15 cellular contexts compared by ENCODE assay signal in the genomic region with DNA sequence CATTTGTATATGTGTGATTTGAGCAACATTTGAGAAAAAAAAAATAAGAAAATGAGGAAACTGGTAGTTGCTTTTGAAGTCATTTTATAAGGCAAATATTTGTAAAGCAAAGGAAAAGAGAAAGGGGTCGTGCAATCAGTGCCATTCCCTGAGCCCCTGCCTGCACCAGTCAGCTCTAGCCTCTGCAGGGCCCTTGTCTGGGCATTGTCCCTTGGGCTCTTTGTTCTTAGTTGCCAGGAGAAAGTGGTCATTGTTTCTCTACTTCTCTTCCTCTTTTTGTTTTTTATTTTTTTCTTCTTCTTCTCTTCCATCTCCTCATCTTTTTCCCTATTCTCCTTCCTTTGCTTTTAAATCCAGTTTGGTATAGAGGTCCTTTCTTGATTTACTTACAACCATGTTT.
"Had no signal": no experiment of that assay in that cellular context is flagged by ENCODE, and none has a peak within 500 bp of the region (broad histone marks: within the 10 kb centered on the region; RNA-seq: fewer than 3 reads in every experiment).

No MANE protein-coding gene starts in this region.

- H3K27ac Mint-ChIP-seq: memory B cell; mesothelial cell of epicardium; natural killer cell treated with Interleukin-12 subunit alpha and Interleukin-12 subunit beta and Interleukin-15 and Interleukin-18, amount 100 ng/mL, for 72 hours; type B pancreatic cell had no signal

- H3K27me3 Mint-ChIP-seq: memory B cell, type B pancreatic cell had no signal

- DNase-seq: dorsolateral prefrontal cortex; effector CD8-positive, alpha-beta T cell; heart right ventricle; kidney glomerular epithelial cell; sigmoid colon; stimulated activated CD4-positive, alpha-beta T cell treated with anti-CD3 and anti-CD28 coated beads, Interleukin-2, amount 100 ng/mL, for 24 hours; stimulated activated CD4-positive, alpha-beta T cell treated with anti-CD3 and anti-CD28 coated beads, Interleukin-4, amount 100 ng/mL, for 4 hours; stimulated activated naive CD4-positive, alpha-beta T cell; stomach; thyroid gland had no signal

- H3K4me1 Mint-ChIP-seq: mesothelial cell of epicardium had no signal

- H3K4me3 Mint-ChIP-seq: memory B cell; mesothelial cell of epicardium; natural killer cell treated with Interleukin-12 subunit alpha and Interleukin-12 subunit beta and Interleukin-15 and Interleukin-18, amount 100 ng/mL, for 72 hours; type B pancreatic cell had no signal

- ATAC-seq: esophagus mucosa; heart right ventricle; natural killer cell treated with Interleukin-12 subunit alpha and Interleukin-12 subunit beta and Interleukin-15 and Interleukin-18, amount 100 ng/mL, for 72 hours had no signal

- H3K9me3 Mint-ChIP-seq: memory B cell; natural killer cell treated with Interleukin-12 subunit alpha and Interleukin-12 subunit beta and Interleukin-15 and Interleukin-18, amount 100 ng/mL, for 72 hours; type B pancreatic cell had no signal

- H3K36me3 Mint-ChIP-seq: mesothelial cell of epicardium; natural killer cell treated with Interleukin-12 subunit alpha and Interleukin-12 subunit beta and Interleukin-15 and Interleukin-18, amount 100 ng/mL, for 72 hours; type B pancreatic cell had no signal
